In genomic region chr4:101417046-101417445, GRCh38 we compare ENCODE assay signal across 20 cellular contexts.
"Had no signal": no experiment of that assay in that cellular context is flagged by ENCODE, and none has a peak within 500 bp of the region (broad histone marks: within the 10 kb centered on the region; RNA-seq: fewer than 3 reads in every experiment).

No MANE protein-coding gene starts in this region.

- H3K9ac ChIP-seq: neural progenitor cell had no signal

- H3K27me3 ChIP-seq: foreskin keratinocyte, neural progenitor cell, stomach, suprapubic skin, tibial nerve had no signal

- DNase-seq: activated CD4-positive, alpha-beta T cell treated with anti-CD3 and anti-CD28 coated beads for 4 hours; activated CD4-positive, CD25-positive, alpha-beta regulatory T cell; activated CD8-positive, alpha-beta T cell treated with anti-CD3 and anti-CD28 coated beads, Interleukin-2, amount 10 ng/mL, durations not matched to agents 7 days and 5 days; activated naive CD4-positive, alpha-beta T cell; activated naive CD8-positive, alpha-beta T cell treated with anti-CD3 and anti-CD28 coated beads, Interleukin-2, amount 50 U/mL, for 24 hours; dermis blood vessel endothelial cell; effector memory CD4-positive, alpha-beta T cell; foreskin keratinocyte; lower lobe of right lung; naive B cell; small intestine; stomach; SW 1271; T-helper 17 cell had no signal

- H3K4me3 ChIP-seq: lower lobe of right lung, neural progenitor cell, stomach, suprapubic skin, tibial nerve had no signal

- H3K9me3 ChIP-seq: lower lobe of right lung, stomach, suprapubic skin, tibial nerve had no signal

- H2AFZ ChIP-seq: neural progenitor cell had no signal

- H3K4me2 ChIP-seq: neural progenitor cell had no signal

- H3K4me3 Mint-ChIP-seq: activated CD8-positive, alpha-beta T cell treated with anti-CD3 and anti-CD28 coated beads, Interleukin-2, amount 10 ng/mL, durations not matched to agents 7 days and 5 days; activated naive CD8-positive, alpha-beta T cell treated with anti-CD3 and anti-CD28 coated beads, Interleukin-2, amount 50 U/mL, for 24 hours; naive B cell; neural progenitor cell; stimulated activated memory B cell treated with anti-CD40 and anti-IgM and Interleukin-4, amounts not matched to agents 10 μg/mL and 1 μg/mL and 100 μg/mL, for 72 hours; T-helper 17 cell had no signal

- H3K36me3 Mint-ChIP-seq: neural progenitor cell; stimulated activated memory B cell treated with anti-CD40 and anti-IgM and Interleukin-4, amounts not matched to agents 10 μg/mL and 1 μg/mL and 100 μg/mL, for 72 hours had no signal

- H3K27me3 Mint-ChIP-seq: naive B cell; stimulated activated memory B cell treated with anti-CD40 and anti-IgM and Interleukin-4, amounts not matched to agents 10 μg/mL and 1 μg/mL and 100 μg/mL, for 72 hours had no signal

- H3K9me3 Mint-ChIP-seq: neural progenitor cell; stimulated activated memory B cell treated with anti-CD40 and anti-IgM and Interleukin-4, amounts not matched to agents 10 μg/mL and 1 μg/mL and 100 μg/mL, for 72 hours had no signal

- ATAC-seq: activated CD8-positive, alpha-beta T cell treated with anti-CD3 and anti-CD28 coated beads, Interleukin-2, amount 10 ng/mL, durations not matched to agents 7 days and 5 days; activated naive CD8-positive, alpha-beta T cell treated with anti-CD3 and anti-CD28 coated beads, Interleukin-2, amount 50 U/mL, for 24 hours; foreskin keratinocyte; left lobe of liver; lower lobe of right lung; sciatic nerve; stimulated activated memory B cell treated with anti-CD40 and anti-IgM and Interleukin-4, amounts not matched to agents 10 μg/mL and 1 μg/mL and 100 μg/mL, for 72 hours; T-helper 17 cell had no signal

- H3K27ac ChIP-seq: foreskin keratinocyte, lower lobe of right lung, neural progenitor cell, stomach, suprapubic skin, tibial nerve had no signal

- H3K4me1 ChIP-seq: foreskin keratinocyte, suprapubic skin had no signal

- H3K36me3 ChIP-seq: lower lobe of right lung, neural progenitor cell, stomach, suprapubic skin, tibial nerve had no signal

- H3K27ac Mint-ChIP-seq: activated CD8-positive, alpha-beta T cell treated with anti-CD3 and anti-CD28 coated beads, Interleukin-2, amount 10 ng/mL, durations not matched to agents 7 days and 5 days; activated naive CD8-positive, alpha-beta T cell treated with anti-CD3 and anti-CD28 coated beads, Interleukin-2, amount 50 U/mL, for 24 hours; naive B cell; neural progenitor cell; stimulated activated memory B cell treated with anti-CD40 and anti-IgM and Interleukin-4, amounts not matched to agents 10 μg/mL and 1 μg/mL and 100 μg/mL, for 72 hours; T-helper 17 cell had no signal
